Comparison of ENCODE assay signal across 15 cellular contexts in genomic region chr6:135465307-135465706, GRCh38. TPM values are rescaled to one million over a fixed set of nuclear protein-coding genes. Genes with fewer than 3 reads are reported as not detected.
A peak's percentile ranks its signal among the peaks of the same experiment; 100 is the strongest.
DNase-seq lines count a peak whose midpoint lies in the region; ATAC-seq and TF ChIP-seq lines count a peak whose summit lies in the region.
"Had no signal": no experiment of that assay in that cellular context is flagged by ENCODE, and none has a peak within 500 bp of the region (broad histone marks: within the 10 kb centered on the region; RNA-seq: fewer than 3 reads in every experiment).

No MANE protein-coding gene starts in this region.

- ATAC-seq in GM18861 (IDR thresholded peaks at IDR 0.05; ENCODE audit: unreplicated experiment) (peak; percentile 85), GM21515 (IDR thresholded peaks at IDR 0.05; ENCODE audit: unreplicated experiment) (peak; percentile 82), HG03066 (IDR thresholded peaks at IDR 0.05; ENCODE audit: low read depth, unreplicated experiment) (peak; percentile 83)

- H3K36me3 ChIP-seq in OCI-LY7 (ENCODE audit: insufficient read depth, low read length) = peaks cover 30% of the 10 kb centered on the region

- H3K4me2 ChIP-seq in OCI-LY7 (ENCODE audit: low read length) = peak overlapping the region; percentile 64
- H3K4me2 ChIP-seq: BLaER1 treated with 17β-estradiol and CSF1 and Interleukin-3, amounts not matched to agents 10 nM and 100 nM had no signal

- intact Hi-C loops in OCI-LY7 (cut with micrococcal nuclease; ENCODE audit: unreplicated experiment) = no loop called here

- H3K4me3 ChIP-seq in OCI-LY7 (ENCODE audit: low read depth, low read length, poor library complexity, severe bottlenecking) = peak overlapping the region; percentile 18
- H3K4me3 ChIP-seq: BLaER1 treated with 17β-estradiol and CSF1 and Interleukin-3, amounts not matched to agents 10 nM and 100 nM; stomach had no signal

- peak; percentile 44 for DNase-seq in OCI-LY7 (ENCODE audit: low spot score)
- DNase-seq in NCI-H2029 treated with DMSO at 0.1 percent for 48 hours (lab: John Stamatoyannopoulos, UW) = no peak
- no peak for DNase-seq in OCI-M1 (lab: John Stamatoyannopoulos, UW)
- no peak for DNase-seq in SW480 (ENCODE audit: low spot score)
- no peak for DNase-seq in kidney tubule cell (ENCODE audit: low spot score)
- DNase-seq: activated CD4-positive, alpha-beta T cell treated with anti-CD3 and anti-CD28 coated beads, Interleukin-2, amount 10 ng/mL, durations not matched to agents 7 days and 5 days; activated gamma-delta T cell treated with Interleukin-2 at 50 U/mL for 16 hours; NCI-H1417; NK-92 treated with Interleukin-12 subunit alpha and Interleukin-12 subunit beta, amount 100 ng/mL, for 24 hours; stimulated activated CD4-positive, alpha-beta T cell treated with anti-CD3 and anti-CD28 coated beads, Interleukin-2, amount 100 ng/mL, for 48 hours; stomach had no signal

- no peak for TF ChIP-seq CTCF in OCI-LY7 (conservative IDR thresholded peaks at IDR 0.05; ENCODE audit: low read length)

- CTCF ChIA-PET in OCI-LY7 (lab: Charles Lee; ENCODE audit: unreplicated experiment) = no interaction called here

- no peaks in the 10 kb centered on the region for H3K79me2 ChIP-seq in OCI-LY7 (ENCODE audit: insufficient read depth, low read depth, low read length)

- POLR2A ChIA-PET in OCI-LY7 (lab: Charles Lee) = interaction anchor here (0.8 to 3.5 kb wide), 8 partner anchors 11 to 825 kb away, joined by 3 to 16 read pairs (median 6); partner anchors contain the start of gene BCLAF1

- no peaks in the 10 kb centered on the region for H3K9me2 ChIP-seq in OCI-LY7 (ENCODE audit: insufficient read depth, low read length)

- H2AFZ ChIP-seq in OCI-LY7 (ENCODE audit: low read length) = peak overlapping the region; percentile 51; the same call in 1 of the 2 replicates

- no peaks in the 10 kb centered on the region for H4K20me1 ChIP-seq in OCI-LY7 (ENCODE audit: insufficient read depth, low read length)
- H4K20me1 ChIP-seq: BLaER1 treated with 17β-estradiol and CSF1 and Interleukin-3, amounts not matched to agents 10 nM and 100 nM had no signal

- peaks cover 33% of the 10 kb centered on the region for H3K4me1 ChIP-seq in OCI-LY7 (ENCODE audit: insufficient read depth, low read length, poor library complexity, severe bottlenecking)
- H3K4me1 ChIP-seq: stomach had no signal

- BruUV-seq in OCI-LY7 (replicated peaks; lab: Mats Ljungman, UMichigan) = no TSS peak

- H3K9me3 ChIP-seq in OCI-LY7 (ENCODE audit: low read length) = peaks cover 6% of the 10 kb centered on the region; the same call in 1 of the 2 replicates
- H3K9me3 ChIP-seq: stomach had no signal

- peak overlapping the region; percentile 54 for H3K27ac ChIP-seq in OCI-LY7 (ENCODE audit: low read depth, low read length, poor library complexity, severe bottlenecking)
- H3K27ac ChIP-seq: BLaER1 treated with 17β-estradiol and CSF1 and Interleukin-3, amounts not matched to agents 10 nM and 100 nM; stomach had no signal

RNA-seq across cellular contexts. Expression of gene AHI1, which starts 32.2 kb away (rescaled TPM):
- 21.4 and 25.3 TPM in 2 replicates for total RNA-seq in OCI-LY7 (2014; rRNA removed; shearing (Covaris generic))
- 33.9 and 34.8 TPM in 2 replicates for total RNA-seq in OCI-LY7 (2022)
